Comparison of ENCODE assay signal across 9 cellular contexts in the genomic region with DNA sequence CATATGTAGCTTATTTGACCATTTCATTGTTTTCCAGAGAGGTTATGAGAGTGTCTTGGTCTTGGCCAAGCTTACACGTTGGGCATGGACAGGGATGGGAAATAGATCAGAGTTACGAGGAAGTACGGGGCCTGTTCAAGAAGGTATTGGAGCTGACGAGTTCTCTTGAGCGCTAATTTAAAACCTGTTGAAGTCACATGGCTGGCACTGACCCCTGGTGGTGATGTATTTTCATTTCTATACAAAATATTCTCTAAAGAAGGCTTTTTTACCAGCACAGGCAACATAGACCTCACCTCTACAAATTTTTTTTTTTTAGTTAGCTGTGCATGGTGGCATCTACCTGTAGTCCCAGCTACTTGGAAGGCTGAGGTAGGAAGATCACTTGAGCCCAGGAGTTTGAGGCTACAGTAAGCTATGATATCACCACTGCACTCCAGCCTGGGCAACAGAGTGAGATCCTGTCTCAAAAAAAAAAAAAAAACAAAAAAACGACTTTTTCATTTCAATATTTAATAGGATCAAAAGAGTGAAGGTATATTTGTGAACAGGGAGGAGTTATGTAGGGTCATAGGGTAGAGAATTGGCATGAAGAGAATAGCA. TPM values are rescaled to one million over a fixed set of nuclear protein-coding genes. Genes with fewer than 3 reads are reported as not detected.
A peak's percentile ranks its signal among the peaks of the same experiment; 100 is the strongest.
DNase-seq lines count a peak whose midpoint lies in the region; ATAC-seq, FAIRE-seq and TF ChIP-seq lines count a peak whose summit lies in the region.
"Had no signal": no experiment of that assay in that cellular context is flagged by ENCODE, and none has a peak within 500 bp of the region (broad histone marks: within the 10 kb centered on the region; RNA-seq: fewer than 3 reads in every experiment).

No MANE protein-coding gene starts in this region.

- no peak for TF ChIP-seq POLR2A in H54 (IDR thresholded peaks at IDR 0.05; ENCODE audit: low read depth, low read length)

- no peaks in the 10 kb centered on the region for H3K9me2 ChIP-seq in neural cell (ENCODE audit: insufficient read depth, low read length)

- ATAC-seq in esophagus mucosa (peak; percentile 55), HG03139 (IDR thresholded peaks at IDR 0.05; ENCODE audit: unreplicated experiment) (no peak)

- no peaks in the 10 kb centered on the region for H3K9me3 ChIP-seq in neural cell (ENCODE audit: low read length)

- FAIRE-seq in H54 (lab: Jason Lieb, UNC) (peak; percentile 6), urothelium cell line (lab: Jason Lieb, UNC) (no peak)

- no peak overlapping the region for H3K4me3 ChIP-seq in neural cell (ENCODE audit: low read length)
- H3K4me3 ChIP-seq: SK-N-MC had no signal

- H3K4me2 ChIP-seq in neural cell (ENCODE audit: low read length), result no peak overlapping the region

- no peaks in the 10 kb centered on the region for H3K27me3 ChIP-seq in neural cell (ENCODE audit: insufficient read depth, low read depth, low read length)

- H3K79me2 ChIP-seq in neural cell (replicated peaks; ENCODE audit: insufficient read depth, low read length), result no peaks in the 10 kb centered on the region

- H3K27ac ChIP-seq in neural cell (ENCODE audit: low read length), result no peak overlapping the region
- H3K27ac ChIP-seq: SK-N-MC had no signal

- TF ChIP-seq EP300 in neural cell (conservative IDR thresholded peaks at IDR 0.05; ENCODE audit: poor library complexity, severe bottlenecking), result no peak

- peak; percentile 41 for TF ChIP-seq RAD21 in neural cell (conservative IDR thresholded peaks at IDR 0.05)

- H3K9ac ChIP-seq in neural cell (ENCODE audit: low read length), result no peak overlapping the region

- H3K36me3 ChIP-seq in neural cell (ENCODE audit: insufficient read depth, low read length), result peaks cover 10% of the 10 kb centered on the region

- no peaks in the 10 kb centered on the region for H3F3A ChIP-seq in neural cell (ENCODE audit: insufficient read depth, low read length, poor library complexity, severe bottlenecking)

- no peak overlapping the region for H2AFZ ChIP-seq in neural cell (ENCODE audit: low read depth, low read length)

- no peaks in the 10 kb centered on the region for H4K20me1 ChIP-seq in neural cell (ENCODE audit: insufficient read depth)

- peak; percentile 61 for DNase-seq in DMS 273 (lab: John Stamatoyannopoulos, UW; ENCODE audit: unreplicated experiment)
- DNase-seq in H54 (ENCODE audit: insufficient read length, low spot score), result no peak
- DNase-seq in NCI-H526 treated with DMSO at 0.1 percent for 48 hours (lab: John Stamatoyannopoulos, UW), result peak; percentile 24
- peak; percentile 47 for DNase-seq in activated T-cell treated with anti-CD3 and anti-CD28 coated beads for 1 hour (ENCODE audit: low read depth)
- peak; percentile 23 for DNase-seq in urothelium cell line (ENCODE audit: low spot score)

- TF ChIP-seq CTCF in neural cell (IDR thresholded peaks at IDR 0.05; ENCODE audit: poor library complexity, severe bottlenecking), result peak; percentile 47

TF ChIP-seq in neural cell, 6 proteins besides CTCF, POLR2A, EP300 and RAD21:
- TF ChIP-seq EZH2 (IDR thresholded peaks at IDR 0.05; ENCODE audit: borderline replicate concordance, insufficient read depth, low read length, poor library complexity, severe bottlenecking), result no peak
- TF ChIP-seq SMC3 (conservative IDR thresholded peaks at IDR 0.05; ENCODE audit: poor library complexity), result peak; percentile 55

RNA-seq across cellular contexts. Expression of a gene that starts 19.6 kb away (rescaled TPM):
- 87.8 TPM for total RNA-seq in esophagus mucosa
- 51.7 and 55.6 TPM in 2 replicates for polyA plus RNA-seq in neural cell
- polyA minus RNA-seq in neural cell, result 55.5 and 57.9 TPM in 2 replicates
